Comparison of ENCODE assay signal across 2 cellular contexts in genomic region chr1:156624814-156625435, GRCh38.
TF ChIP-seq lines count a peak whose summit lies in the region.

No MANE protein-coding gene starts in this region.

TF ChIP-seq in IMR-90, 13 proteins besides CTCF, POLR2A, EP300 and RAD21:
- TF ChIP-seq MAFK (IDR thresholded peaks at IDR 0.05; ENCODE audit: low read depth, low read length): no peak
- no peak for TF ChIP-seq CHD1 (IDR thresholded peaks at IDR 0.05; ENCODE audit: low read depth, low read length)
- TF ChIP-seq BHLHE40 (IDR thresholded peaks at IDR 0.05; ENCODE audit: low read depth, low read length): no peak
- TF ChIP-seq, protein P1, sequence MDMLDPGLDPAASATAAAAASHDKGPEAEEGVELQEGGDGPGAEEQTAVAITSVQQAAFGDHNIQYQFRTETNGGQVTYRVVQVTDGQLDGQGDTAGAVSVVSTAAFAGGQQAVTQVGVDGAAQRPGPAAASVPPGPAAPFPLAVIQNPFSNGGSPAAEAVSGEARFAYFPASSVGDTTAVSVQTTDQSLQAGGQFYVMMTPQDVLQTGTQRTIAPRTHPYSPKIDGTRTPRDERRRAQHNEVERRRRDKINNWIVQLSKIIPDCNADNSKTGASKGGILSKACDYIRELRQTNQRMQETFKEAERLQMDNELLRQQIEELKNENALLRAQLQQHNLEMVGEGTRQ (IDR thresholded peaks at IDR 0.05; ENCODE audit: low read depth, low read length): no peak
- no peak for TF ChIP-seq RFX5 (IDR thresholded peaks at IDR 0.05; ENCODE audit: low read depth, low read length)
- TF ChIP-seq SMC3 (IDR thresholded peaks at IDR 0.05; ENCODE audit: low read depth, low read length): no peak

TF ChIP-seq in endothelial cell of umbilical vein, 7 proteins besides CTCF, POLR2A, EP300 and RAD21:
- TF ChIP-seq MYC (IDR thresholded peaks at IDR 0.05; ENCODE audit: low read depth, low read length): no peak
- no peak for TF ChIP-seq MAX (IDR thresholded peaks at IDR 0.05; ENCODE audit: insufficient read depth, insufficient read length)
- TF ChIP-seq POLR2AphosphoS5 (IDR thresholded peaks at IDR 0.05; ENCODE audit: insufficient read depth, low read depth, low read length): no peak
- peak; percentile 98 for TF ChIP-seq EZH2 (IDR thresholded peaks at IDR 0.05; ENCODE audit: borderline replicate concordance, low read depth, low read length, severe bottlenecking)
